Comparison of ENCODE assay signal across 21 cellular contexts in genomic region chr5:140674211-140674610, GRCh38. TPM values are rescaled to one million over a fixed set of nuclear protein-coding genes. Genes with fewer than 3 reads are reported as not detected.
DNase-seq lines count a peak whose midpoint lies in the region; ATAC-seq and TF ChIP-seq lines count a peak whose summit lies in the region.
"Had no signal": no experiment of that assay in that cellular context is flagged by ENCODE, and none has a peak within 500 bp of the region (broad histone marks: within the 10 kb centered on the region; RNA-seq: fewer than 3 reads in every experiment).

No MANE protein-coding gene starts in this region.

- H3K27me3 ChIP-seq in SK-N-SH (ENCODE audit: insufficient read depth) (no peaks in the 10 kb centered on the region), GM23338 (ENCODE audit: insufficient read depth) (no peaks in the 10 kb centered on the region)
- H3K27me3 ChIP-seq: BE2C, heart right ventricle, tibial nerve had no signal

- CTCF ChIA-PET in SK-N-SH (lab: Yijun Ruan, JAX), result interaction anchor here (1.3 kb wide), 1 partner anchor 34 kb away, joined by 4 read pairs; no protein-coding TSS in a partner anchor

- H3K4me3 Mint-ChIP-seq in GM23338 (no peak overlapping the region; the same call in 2 of the 3 replicates), T-helper 17 cell (no peak overlapping the region), nephron progenitor cell (no peak overlapping the region)
- H3K4me3 Mint-ChIP-seq: activated T-helper 1 cell treated with anti-CD3 and anti-CD28 coated beads, Interleukin-12 subunit alpha, Interleukin-12 subunit beta, Interleukin-2, Interleukin-4 antibody, amounts not matched to agents 30 ng/mL and 10 ng/mL and 1 ng/mL, durations not matched to agents 14 hours and 24 hours and 36 hours had no signal

- 92% methylated on average over 2 of the region's 2 CpGs for WGBS in SK-N-SH (ENCODE audit: low lambda C conversion rate)

- H3K9me2 ChIP-seq in SK-N-SH (no peaks in the 10 kb centered on the region), GM23338 (ENCODE audit: insufficient read depth) (no peaks in the 10 kb centered on the region)

- TF ChIP-seq EP300 in SK-N-SH (IDR thresholded peaks at IDR 0.05; ENCODE audit: borderline replicate concordance in 1 of 2, low read depth in 1 of 2, low read length in 1 of 2), result no peak

- H3K27me3 Mint-ChIP-seq in GM23338 (ENCODE audit: insufficient read depth, low read depth, poor library complexity), result peaks cover 5% of the 10 kb centered on the region
- H3K27me3 Mint-ChIP-seq in T-helper 17 cell, result no peaks in the 10 kb centered on the region
- H3K27me3 Mint-ChIP-seq in nephron progenitor cell (ENCODE audit: low read depth, poor library complexity), result peaks cover 4% of the 10 kb centered on the region

- H2AFZ ChIP-seq in SK-N-SH (ENCODE audit: low read depth) (no peak overlapping the region), GM23338 (no peak overlapping the region)

- peaks cover 73% of the 10 kb centered on the region for H3K36me3 Mint-ChIP-seq in GM23338 (ENCODE audit: low read depth)
- peaks cover 2% of the 10 kb centered on the region for H3K36me3 Mint-ChIP-seq in T-helper 17 cell (ENCODE audit: low read depth)
- peaks cover 57% of the 10 kb centered on the region for H3K36me3 Mint-ChIP-seq in nephron progenitor cell (ENCODE audit: low read depth)

- no peak overlapping the region for H3K4me3 ChIP-seq in SK-N-SH (ENCODE audit: low read depth in 2 of 2, low read length in 1 of 2)
- no peak overlapping the region for H3K4me3 ChIP-seq in GM23338
- H3K4me3 ChIP-seq: heart right ventricle, prostate gland, tibial nerve had no signal

- TF ChIP-seq CTCF in SK-N-SH (IDR thresholded peaks at IDR 0.05), result no peak
- no peak for TF ChIP-seq CTCF in GM23338 (conservative IDR thresholded peaks at IDR 0.05; ENCODE audit: low read depth in 2 of 2)
- TF ChIP-seq CTCF in nephron progenitor cell (IDR thresholded peaks at IDR 0.05), result no peak

- H3K27ac ChIP-seq in SK-N-SH (ENCODE audit: low read depth in 2 of 2, low read length in 1 of 2), result no peak overlapping the region; a peak in 1 of 4 replicates
- peak overlapping the region; percentile 55; the same call in 1 of the 2 replicates for H3K27ac ChIP-seq in GM23338 (ENCODE audit: low read depth)
- H3K27ac ChIP-seq: heart right ventricle, HL-60, prostate gland, tibial nerve had no signal

- no peaks in the 10 kb centered on the region for H4K20me1 ChIP-seq in SK-N-SH (ENCODE audit: insufficient read depth)
- no peaks in the 10 kb centered on the region for H4K20me1 ChIP-seq in GM23338 (replicated peaks; ENCODE audit: insufficient read depth)

- no peaks in the 10 kb centered on the region for H3K9me3 ChIP-seq in SK-N-SH
- no peaks in the 10 kb centered on the region for H3K9me3 ChIP-seq in T-helper 17 cell (ENCODE audit: control insufficient read depth, low read length, poor library complexity, severe bottlenecking)
- H3K9me3 ChIP-seq: BE2C, heart right ventricle, prostate gland, tibial nerve had no signal

- peaks cover 9% of the 10 kb centered on the region for H3K4me1 Mint-ChIP-seq in GM23338
- H3K4me1 Mint-ChIP-seq in T-helper 17 cell, result no peaks in the 10 kb centered on the region
- H3K4me1 Mint-ChIP-seq in nephron progenitor cell, result no peaks in the 10 kb centered on the region

- H3K27ac Mint-ChIP-seq in GM23338, result no peak overlapping the region
- H3K27ac Mint-ChIP-seq in T-helper 17 cell, result peak overlapping the region; percentile 3
- H3K27ac Mint-ChIP-seq in nephron progenitor cell, result peak overlapping the region; percentile 81
- H3K27ac Mint-ChIP-seq: activated T-helper 1 cell treated with anti-CD3 and anti-CD28 coated beads, Interleukin-12 subunit alpha, Interleukin-12 subunit beta, Interleukin-2, Interleukin-4 antibody, amounts not matched to agents 30 ng/mL and 10 ng/mL and 1 ng/mL, durations not matched to agents 14 hours and 24 hours and 36 hours had no signal

- TF ChIP-seq RAD21 in SK-N-SH (IDR thresholded peaks at IDR 0.05; ENCODE audit: low read length), result no peak

- POLR2A ChIA-PET in SK-N-SH (lab: Yijun Ruan, JAX), result interaction anchor here (1.0 to 2.6 kb wide), 2 partner anchors 9 to 17 kb away, joined by 7 to 11 read pairs; partner anchors contain the start of genes HARS1 and HARS2

- H3K79me2 ChIP-seq in SK-N-SH (ENCODE audit: insufficient read depth), result no peaks in the 10 kb centered on the region; the same call in 1 of the 2 replicates
- H3K79me2 ChIP-seq in GM23338 (replicated peaks; ENCODE audit: insufficient read depth), result no peaks in the 10 kb centered on the region

- H3K9ac ChIP-seq in SK-N-SH, result no peak overlapping the region

- no peaks in the 10 kb centered on the region for H3K4me1 ChIP-seq in SK-N-SH (ENCODE audit: control insufficient read depth in 1 of 2, insufficient read depth in 2 of 2, low read depth in 1 of 2, low read length in 1 of 2)
- H3K4me1 ChIP-seq in GM23338 (ENCODE audit: insufficient read depth), result peaks cover 6% of the 10 kb centered on the region
- H3K4me1 ChIP-seq: BE2C, heart right ventricle, prostate gland, tibial nerve had no signal

- H3F3A ChIP-seq in SK-N-SH (replicated peaks; ENCODE audit: insufficient read depth) (peaks cover 3% of the 10 kb centered on the region), GM23338 (replicated peaks; ENCODE audit: low read depth) (peaks cover 14% of the 10 kb centered on the region; the same call in 1 of the 2 replicates)

- H3K36me3 ChIP-seq in SK-N-SH (replicated peaks in 1 of 2; ENCODE audit: control insufficient read depth in 1 of 2, insufficient read depth in 2 of 2, low read length in 1 of 2) (peaks cover 37 to 87% of the 10 kb centered on the region in 2 experiments), GM23338 (ENCODE audit: insufficient read depth) (peaks cover 14% of the 10 kb centered on the region; the same call in 1 of the 2 replicates)

- ATAC-seq in SK-N-SH treated with all-trans-retinoic acid at 6 μM for 48 hours (no peak; the same call in 2 of the 3 replicates), GM23338 (no peak), T-helper 17 cell (no peak), GM18511 (IDR thresholded peaks at IDR 0.05; ENCODE audit: unreplicated experiment) (no peak), HG02642 (IDR thresholded peaks at IDR 0.05; ENCODE audit: poor library complexity, unreplicated experiment) (no peak)

- no peak overlapping the region for H3K4me2 ChIP-seq in SK-N-SH
- H3K4me2 ChIP-seq in GM23338, result no peak overlapping the region

- DNase-seq in SK-N-SH (no peak), GM23338 (ENCODE audit: low spot score) (no peak), T-helper 17 cell (no peak), nephron progenitor cell (no peak), kidney tubule cell (ENCODE audit: low spot score) (no peak)
- DNase-seq: BE2C, HCEC 1CT, heart right ventricle, NCI-H1092, NCI-H1930, NCI-H226, NCI-H748 treated with DMSO at 0.1 percent for 48 hours, Right ventricle myocardium superior, SW 1271 had no signal

- H3K9me3 Mint-ChIP-seq in GM23338 (no peaks in the 10 kb centered on the region), nephron progenitor cell (no peaks in the 10 kb centered on the region)
- H3K9me3 Mint-ChIP-seq: activated T-helper 1 cell treated with anti-CD3 and anti-CD28 coated beads, Interleukin-12 subunit alpha, Interleukin-12 subunit beta, Interleukin-2, Interleukin-4 antibody, amounts not matched to agents 30 ng/mL and 10 ng/mL and 1 ng/mL, durations not matched to agents 14 hours and 24 hours and 36 hours had no signal

TF ChIP-seq in SK-N-SH, 30 proteins besides CTCF, POLR2A, EP300 and RAD21 (continues in another document):
- no peak for TF ChIP-seq SIN3A (IDR thresholded peaks at IDR 0.05; ENCODE audit: borderline replicate concordance, low read depth, low read length)
- TF ChIP-seq RCOR1 (IDR thresholded peaks at IDR 0.05; ENCODE audit: low read length), result no peak

TF ChIP-seq in GM23338, 12 proteins besides CTCF, POLR2A, EP300 and RAD21:
- TF ChIP-seq POLR2AphosphoS5 (IDR thresholded peaks at IDR 0.05; ENCODE audit: low read depth), result no peak
- TF ChIP-seq ZNF331 (CRISPR knock-in tag; IDR thresholded peaks at IDR 0.05; ENCODE audit: low read depth), result no peak
- no peak for TF ChIP-seq EZH2phosphoT487 (IDR thresholded peaks at IDR 0.05; ENCODE audit: unreplicated experiment)

RNA-seq across cellular contexts. Expression of gene DND1, which starts 0.8 kb away (rescaled TPM):
- polyA plus RNA-seq in SK-N-SH (2012; rRNA removed) (1.2 and 2.1 TPM in 2 replicates), GM23338 (2016; fragmentation: Nextera tagmentation; extraction: Ambion mirVana) (7.3 and 8.1 TPM in 2 replicates)
- 0.30 and 0.52 TPM in 2 replicates for polyA plus RNA-seq in SK-N-SH (2012; cell fraction: cytosol; rRNA removed)
- 12.2 and 14.4 TPM in 2 replicates for polyA plus RNA-seq in SK-N-SH (2012; cell fraction: nucleus; rRNA removed)
- 15.5 and 22.0 TPM in 2 replicates for total RNA-seq in GM23338 (2014; rRNA removed; shearing (Covaris generic))
- 1 to 10 TPM; 1.2 to 1.9 TPM for total RNA-seq in T-helper 17 cell

RNA-seq across cellular contexts. Expression of gene WDR55, which starts 9.5 kb away (rescaled TPM):
- 28.3 and 32.7 TPM in 2 replicates for polyA plus RNA-seq in SK-N-SH (2012; rRNA removed)
- 13.6 and 18.0 TPM in 2 replicates for polyA plus RNA-seq in SK-N-SH (2012; cell fraction: cytosol; rRNA removed)
- polyA plus RNA-seq in SK-N-SH (2012; cell fraction: nucleus; rRNA removed), result 78.7 and 109 TPM in 2 replicates
- 18.0 and 22.7 TPM in 2 replicates for total RNA-seq in GM23338 (2014; rRNA removed; shearing (Covaris generic))
- 9.3 and 9.6 TPM in 2 replicates for polyA plus RNA-seq in GM23338 (2016; fragmentation: Nextera tagmentation; extraction: Ambion mirVana)
- 10 to 100 TPM; 34.8 to 36.3 TPM for total RNA-seq in T-helper 17 cell

RNA-seq across cellular contexts. Expression of gene HARS1, which starts 17.0 kb away (rescaled TPM):
- polyA plus RNA-seq in SK-N-SH (2012; rRNA removed) (124 and 135 TPM in 2 replicates), GM23338 (2016; fragmentation: Nextera tagmentation; extraction: Ambion mirVana) (48.6 and 51.6 TPM in 2 replicates)
- polyA plus RNA-seq in SK-N-SH (2012; cell fraction: cytosol; rRNA removed), result 121 and 127 TPM in 2 replicates
- 148 and 210 TPM in 2 replicates for polyA plus RNA-seq in SK-N-SH (2012; cell fraction: nucleus; rRNA removed)
- total RNA-seq in GM23338 (2014; rRNA removed; shearing (Covaris generic)), result 57.8 and 58.8 TPM in 2 replicates
- 10 to 100 TPM; 44.8 to 49.3 TPM for total RNA-seq in T-helper 17 cell

RNA-seq across cellular contexts. Expression of gene HARS2, which starts 17.0 kb away (rescaled TPM):
- polyA plus RNA-seq in SK-N-SH (2012; rRNA removed), result 40.8 and 54.5 TPM in 2 replicates
- polyA plus RNA-seq in SK-N-SH (2012; cell fraction: cytosol; rRNA removed), result 42.4 and 45.4 TPM in 2 replicates
- 66.0 and 97.8 TPM in 2 replicates for polyA plus RNA-seq in SK-N-SH (2012; cell fraction: nucleus; rRNA removed)
- total RNA-seq in GM23338 (2014; rRNA removed; shearing (Covaris generic)), result 21.6 and 29.6 TPM in 2 replicates
- polyA plus RNA-seq in GM23338 (2016; fragmentation: Nextera tagmentation; extraction: Ambion mirVana), result 12.7 and 14.4 TPM in 2 replicates
- total RNA-seq in T-helper 17 cell, result 10 to 100 TPM; 33.5 to 34.9 TPM

RNA-seq across cellular contexts. Expression of gene ZMAT2, which starts 26.0 kb away (rescaled TPM):
- 30.9 and 42.2 TPM in 2 replicates for polyA plus RNA-seq in SK-N-SH (2012; rRNA removed)
- 44.7 and 64.1 TPM in 2 replicates for polyA plus RNA-seq in SK-N-SH (2012; cell fraction: cytosol; rRNA removed)
- polyA plus RNA-seq in SK-N-SH (2012; cell fraction: nucleus; rRNA removed), result 20.7 and 38.8 TPM in 2 replicates
- total RNA-seq in GM23338 (2014; rRNA removed; shearing (Covaris generic)), result 26.4 and 35.6 TPM in 2 replicates
- polyA plus RNA-seq in GM23338 (2016; fragmentation: Nextera tagmentation; extraction: Ambion mirVana), result 45.1 and 50.6 TPM in 2 replicates
- 10 to 100 TPM; 40.9 to 41.5 TPM for total RNA-seq in T-helper 17 cell
